Comparison of ENCODE assay signal across 8 cellular contexts in the genomic region with DNA sequence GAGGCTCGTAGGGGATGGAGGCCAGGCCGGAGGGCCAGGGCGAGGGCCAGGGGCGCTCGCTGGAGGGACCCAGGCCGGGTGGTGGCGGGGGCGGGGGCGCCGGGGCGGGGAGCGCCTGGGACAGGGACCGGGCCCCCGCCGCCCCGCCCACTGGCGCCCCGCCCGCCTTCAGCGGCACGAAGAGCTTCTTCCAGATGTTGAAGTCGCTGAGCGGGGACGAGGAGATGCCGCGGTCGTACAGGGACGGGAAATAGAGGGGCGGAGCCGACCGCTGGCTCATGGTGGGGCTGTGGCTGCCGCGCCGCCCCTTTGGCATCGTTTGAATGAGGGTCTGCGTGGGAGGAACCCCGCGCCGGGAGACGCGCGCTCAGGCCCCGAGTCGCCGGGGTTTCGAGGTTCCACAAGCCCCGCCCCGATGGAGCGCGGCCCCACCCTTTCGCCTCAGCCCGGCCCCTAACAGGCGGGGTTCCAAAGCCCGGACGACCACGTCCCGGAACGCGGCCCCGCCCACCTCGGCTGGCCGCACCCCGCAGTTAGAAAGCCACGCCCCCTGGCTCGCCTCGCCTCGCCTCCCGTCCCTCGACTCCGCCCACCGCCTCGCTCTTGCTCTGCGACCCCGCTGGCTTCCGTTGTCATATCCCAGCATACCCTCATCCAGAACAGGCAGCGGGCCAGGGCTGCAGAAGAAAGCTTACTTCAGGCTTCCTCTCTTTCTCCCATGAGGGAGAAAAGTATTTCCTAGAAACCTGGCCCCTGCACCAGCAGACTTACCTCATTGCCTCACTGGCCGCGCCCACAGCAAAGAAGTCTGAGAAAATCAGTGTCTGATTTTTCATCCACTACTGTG. TPM values are rescaled to one million over a fixed set of nuclear protein-coding genes. Genes with fewer than 3 reads are reported as not detected.
DNase-seq lines count a peak whose midpoint lies in the region; ATAC-seq and TF ChIP-seq lines count a peak whose summit lies in the region.

A gene with protein sequence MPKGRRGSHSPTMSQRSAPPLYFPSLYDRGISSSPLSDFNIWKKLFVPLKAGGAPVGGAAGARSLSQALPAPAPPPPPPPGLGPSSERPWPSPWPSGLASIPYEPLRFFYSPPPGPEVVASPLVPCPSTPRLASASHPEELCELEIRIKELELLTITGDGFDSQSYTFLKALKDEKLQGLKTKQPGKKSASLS (minus strand): TSS at position 402 of the 847 bp plus-strand sequence. CDS start 86 bp downstream, at position 316.

- peak within 1 kb of the TSS; percentile 69 for H3K27ac ChIP-seq in temporal lobe (ENCODE audit: low read depth, low read length)

- peak within 1 kb of the TSS; percentile 92 for H3K4me3 Mint-ChIP-seq in activated naive CD8-positive, alpha-beta T cell
- H3K4me3 Mint-ChIP-seq in glutamatergic neuron (ENCODE audit: unreplicated experiment), result peak within 1 kb of the TSS; percentile 84

- no peaks in the 10 kb centered on the region for H3K9me3 Mint-ChIP-seq in activated naive CD8-positive, alpha-beta T cell (ENCODE audit: low read depth)
- H3K9me3 Mint-ChIP-seq in glutamatergic neuron (ENCODE audit: unreplicated experiment), result peaks cover 14% of the 10 kb centered on the region

- TF ChIP-seq CTCF in GM10248 (IDR thresholded peaks at IDR 0.05; ENCODE audit: control extremely low read depth, extremely low read depth, low read depth, missing control alignments) (no peak), glutamatergic neuron (IDR thresholded peaks at IDR 0.05; ENCODE audit: partially characterized antibody, unreplicated experiment) (no peak), omental fat pad (IDR thresholded peaks at IDR 0.05) (no peak)

- POLR2A ChIA-PET in GM10248 (lab: Yijun Ruan, JAX), result interaction anchor here (0.6 to 1.0 kb wide), 2 partner anchors 10 to 12 kb away, joined by 3 to 4 read pairs; no protein-coding TSS in a partner anchor

- H3K27ac Mint-ChIP-seq in activated naive CD8-positive, alpha-beta T cell, result peak within 1 kb of the TSS; percentile 30
- H3K27ac Mint-ChIP-seq in glutamatergic neuron (ENCODE audit: unreplicated experiment), result peak within 1 kb of the TSS; percentile 92

- H3K27me3 Mint-ChIP-seq in activated naive CD8-positive, alpha-beta T cell, result no peaks in the 10 kb centered on the region
- H3K27me3 Mint-ChIP-seq in glutamatergic neuron (ENCODE audit: unreplicated experiment), result peaks cover 5% of the 10 kb centered on the region

- ATAC-seq in HG02610 (IDR thresholded peaks at IDR 0.05; ENCODE audit: unreplicated experiment), result peak; percentile 85
- ATAC-seq in SK-N-SH treated with all-trans-retinoic acid at 6 μM for 48 hours, result peak; percentile 86
- peak; percentile 88 for ATAC-seq in omental fat pad (ENCODE audit: low FRiP score)

- H3K4me1 Mint-ChIP-seq in activated naive CD8-positive, alpha-beta T cell (ENCODE audit: low read depth), result peaks cover 18% of the 10 kb centered on the region
- H3K4me1 Mint-ChIP-seq in glutamatergic neuron (ENCODE audit: low read depth, unreplicated experiment), result peaks cover 33% of the 10 kb centered on the region

- CTCF ChIA-PET in GM10248 (lab: Yijun Ruan, JAX), result interaction anchor here (0.6 to 5.4 kb wide), 10 partner anchors 9 to 346 kb away, joined by 3 to 36 read pairs (median 4); no protein-coding TSS in a partner anchor

- peak; percentile 97 for DNase-seq in GM10248 (ENCODE audit: extremely low spot score)
- peak; percentile 93 for DNase-seq in NCI-H1092 (lab: John Stamatoyannopoulos, UW)
- DNase-seq in glutamatergic neuron, result peak; percentile 99
- DNase-seq in omental fat pad (ENCODE audit: low spot score), result peak; percentile 86

- no peaks in the 10 kb centered on the region for H3K36me3 Mint-ChIP-seq in activated naive CD8-positive, alpha-beta T cell
- no peaks in the 10 kb centered on the region for H3K36me3 Mint-ChIP-seq in glutamatergic neuron (ENCODE audit: unreplicated experiment)

TF ChIP-seq in SK-N-SH treated with all-trans-retinoic acid at 6 μM for 48 hours, 23 proteins besides CTCF, POLR2A, EP300 and RAD21:
- TF ChIP-seq, protein P1, sequence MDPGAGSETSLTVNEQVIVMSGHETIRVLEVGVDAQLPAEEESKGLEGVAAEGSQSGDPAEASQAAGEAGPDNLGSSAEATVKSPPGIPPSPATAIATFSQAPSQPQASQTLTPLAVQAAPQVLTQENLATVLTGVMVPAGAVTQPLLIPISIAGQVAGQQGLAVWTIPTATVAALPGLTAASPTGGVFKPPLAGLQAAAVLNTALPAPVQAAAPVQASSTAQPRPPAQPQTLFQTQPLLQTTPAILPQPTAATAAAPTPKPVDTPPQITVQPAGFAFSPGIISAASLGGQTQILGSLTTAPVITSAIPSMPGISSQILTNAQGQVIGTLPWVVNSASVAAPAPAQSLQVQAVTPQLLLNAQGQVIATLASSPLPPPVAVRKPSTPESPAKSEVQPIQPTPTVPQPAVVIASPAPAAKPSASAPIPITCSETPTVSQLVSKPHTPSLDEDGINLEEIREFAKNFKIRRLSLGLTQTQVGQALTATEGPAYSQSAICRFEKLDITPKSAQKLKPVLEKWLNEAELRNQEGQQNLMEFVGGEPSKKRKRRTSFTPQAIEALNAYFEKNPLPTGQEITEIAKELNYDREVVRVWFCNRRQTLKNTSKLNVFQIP (CRISPR knock-in tag; IDR thresholded peaks at IDR 0.05; ENCODE audit: borderline replicate concordance, low read depth), result no peak
- no peak for TF ChIP-seq ZNF70 (CRISPR knock-in tag; IDR thresholded peaks at IDR 0.05)
- TF ChIP-seq, protein P2, sequence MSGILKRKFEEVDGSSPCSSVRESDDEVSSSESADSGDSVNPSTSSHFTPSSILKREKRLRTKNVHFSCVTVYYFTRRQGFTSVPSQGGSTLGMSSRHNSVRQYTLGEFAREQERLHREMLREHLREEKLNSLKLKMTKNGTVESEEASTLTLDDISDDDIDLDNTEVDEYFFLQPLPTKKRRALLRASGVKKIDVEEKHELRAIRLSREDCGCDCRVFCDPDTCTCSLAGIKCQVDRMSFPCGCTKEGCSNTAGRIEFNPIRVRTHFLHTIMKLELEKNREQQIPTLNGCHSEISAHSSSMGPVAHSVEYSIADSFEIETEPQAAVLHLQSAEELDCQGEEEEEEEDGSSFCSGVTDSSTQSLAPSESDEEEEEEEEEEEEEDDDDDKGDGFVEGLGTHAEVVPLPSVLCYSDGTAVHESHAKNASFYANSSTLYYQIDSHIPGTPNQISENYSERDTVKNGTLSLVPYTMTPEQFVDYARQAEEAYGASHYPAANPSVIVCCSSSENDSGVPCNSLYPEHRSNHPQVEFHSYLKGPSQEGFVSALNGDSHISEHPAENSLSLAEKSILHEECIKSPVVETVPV (CRISPR knock-in tag; IDR thresholded peaks at IDR 0.05), result no peak
- no peak for TF ChIP-seq BACH2 (CRISPR knock-in tag; IDR thresholded peaks at IDR 0.05; ENCODE audit: borderline replicate concordance)
- TF ChIP-seq, protein P3, sequence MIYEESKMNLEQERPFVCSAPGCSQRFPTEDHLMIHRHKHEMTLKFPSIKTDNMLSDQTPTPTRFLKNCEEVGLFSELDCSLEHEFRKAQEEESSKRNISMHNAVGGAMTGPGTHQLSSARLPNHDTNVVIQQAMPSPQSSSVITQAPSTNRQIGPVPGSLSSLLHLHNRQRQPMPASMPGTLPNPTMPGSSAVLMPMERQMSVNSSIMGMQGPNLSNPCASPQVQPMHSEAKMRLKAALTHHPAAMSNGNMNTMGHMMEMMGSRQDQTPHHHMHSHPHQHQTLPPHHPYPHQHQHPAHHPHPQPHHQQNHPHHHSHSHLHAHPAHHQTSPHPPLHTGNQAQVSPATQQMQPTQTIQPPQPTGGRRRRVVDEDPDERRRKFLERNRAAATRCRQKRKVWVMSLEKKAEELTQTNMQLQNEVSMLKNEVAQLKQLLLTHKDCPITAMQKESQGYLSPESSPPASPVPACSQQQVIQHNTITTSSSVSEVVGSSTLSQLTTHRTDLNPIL (CRISPR knock-in tag; IDR thresholded peaks at IDR 0.05; ENCODE audit: low read depth), result no peak
- no peak for TF ChIP-seq ZFP3 (CRISPR knock-in tag; IDR thresholded peaks at IDR 0.05)
- TF ChIP-seq ZFP30 (CRISPR knock-in tag; IDR thresholded peaks at IDR 0.05), result no peak

RNA-seq across cellular contexts. Expression of the gene that starts here (rescaled TPM):
- total RNA-seq in glutamatergic neuron (ENCODE audit: unreplicated experiment) (not detected), omental fat pad (not detected), temporal lobe (not detected)

Comparison
In these comparisons a context has a peak if more than half of its experiments do, and no peak if none do; other contexts are left out.
1. Peak in every context shown above with its lines: DNase-seq, ATAC-seq and H3K27ac ChIP-seq.
2. Peak in DNase-seq in glutamatergic neuron; RNA of the gene not detected or under 1 TPM.
3. Peak in DNase-seq and ATAC-seq in omental fat pad; RNA of the gene not detected or under 1 TPM.